Comparison of ENCODE assay signal across 10 cellular contexts in genomic region chr22:43376765-43377485, GRCh38. TPM values are rescaled to one million over a fixed set of nuclear protein-coding genes. Genes with fewer than 3 reads are reported as not detected.
A peak's percentile ranks its signal among the peaks of the same experiment; 100 is the strongest.
DNase-seq lines count a peak whose midpoint lies in the region; ATAC-seq and TF ChIP-seq lines count a peak whose summit lies in the region.
"Had no signal": no experiment of that assay in that cellular context is flagged by ENCODE, and none has a peak within 500 bp of the region (broad histone marks: within the 10 kb centered on the region; RNA-seq: fewer than 3 reads in every experiment).

No MANE protein-coding gene starts in this region.

- H3K27me3 Mint-ChIP-seq in activated naive CD4-positive, alpha-beta T cell treated with anti-CD3 and anti-CD28 coated beads, Interleukin-2, amount 10 ng/mL, durations not matched to agents 7 days and 5 days, result peaks cover 71% of the 10 kb centered on the region
- peaks cover 60% of the 10 kb centered on the region for H3K27me3 Mint-ChIP-seq in T-helper 2 cell treated with Interferon-gamma antibody and Interleukin-4, amounts not matched to agents 5 μg/mL and 100 μg/mL, for 36 hours (ENCODE audit: low read depth)

- TF ChIP-seq CTCF in esophagus muscularis mucosa (IDR thresholded peaks at IDR 0.05), result no peak
- no peak for TF ChIP-seq CTCF in stomach (IDR thresholded peaks at IDR 0.05)

- ATAC-seq in activated naive CD4-positive, alpha-beta T cell treated with anti-CD3 and anti-CD28 coated beads, Interleukin-2, amount 50 U/mL, for 72 hours, result no peak
- ATAC-seq in HG02970 (IDR thresholded peaks at IDR 0.05; ENCODE audit: low FRiP score, unreplicated experiment), result no peak
- ATAC-seq in Right ventricle myocardium inferior, result no peak

- intact Hi-C loops in esophagus muscularis mucosa (cut with DNase I) (no loop called here), stomach (cut with DNase I; ENCODE audit: low total_unique reads) (no loop called here), Right ventricle myocardium inferior (cut with DNase I) (no loop called here)

- no peaks in the 10 kb centered on the region for H3K36me3 ChIP-seq in esophagus muscularis mucosa
- H3K36me3 ChIP-seq in stomach, result no peaks in the 10 kb centered on the region

- peak overlapping the region in 3 of 4 donors; percentile 18 to 58 (median 34) for H3K27ac ChIP-seq in esophagus muscularis mucosa (replicated peaks in 1 of 4)
- H3K27ac ChIP-seq in stomach, result peak overlapping the region; percentile 15 to 47 (median 38)

- peak; percentile 29 for DNase-seq in activated naive CD4-positive, alpha-beta T cell treated with anti-CD3 and anti-CD28 coated beads, Interleukin-2, amount 10 ng/mL, durations not matched to agents 7 days and 5 days
- no peak for DNase-seq in activated naive CD4-positive, alpha-beta T cell treated with anti-CD3 and anti-CD28 coated beads, Interleukin-2, amount 50 U/mL, for 72 hours (ENCODE audit: low spot score in 2 of 2)
- DNase-seq in T-helper 2 cell treated with Interferon-gamma antibody and Interleukin-4, amounts not matched to agents 5 μg/mL and 100 μg/mL, for 36 hours (ENCODE audit: low spot score), result peak; percentile 15
- DNase-seq in esophagus muscularis mucosa (ENCODE audit: extremely low spot score) (no peak), stomach (peak; percentile 50), NCI-H82 (lab: John Stamatoyannopoulos, UW) (no peak), Right ventricle myocardium inferior (ENCODE audit: missing footprints) (no peak)
- DNase-seq: activated B cell treated with CpG ODN at 0.5 μM for 24 hours had no signal

- H3K9me3 ChIP-seq in esophagus muscularis mucosa (peaks cover 0 to 15% (median 0%) of the 10 kb centered on the region in 4 donors), stomach (peaks cover 3 to 9% (median 6%) of the 10 kb centered on the region in 4 donors)

- CTCF ChIA-PET in activated naive CD4-positive, alpha-beta T cell treated with anti-CD3 and anti-CD28 coated beads, Interleukin-2, amount 10 ng/mL, durations not matched to agents 7 days and 5 days (lab: Charles Lee), result interaction anchor here (1.3 to 3.8 kb wide), 3 partner anchors 9 to 103 kb away, joined by 4 to 16 read pairs (median 9); no protein-coding TSS in a partner anchor

- H3K9me3 Mint-ChIP-seq in activated naive CD4-positive, alpha-beta T cell treated with anti-CD3 and anti-CD28 coated beads, Interleukin-2, amount 10 ng/mL, durations not matched to agents 7 days and 5 days, result no peaks in the 10 kb centered on the region
- H3K9me3 Mint-ChIP-seq in activated naive CD4-positive, alpha-beta T cell treated with anti-CD3 and anti-CD28 coated beads, Interleukin-2, amount 50 U/mL, for 72 hours, result peaks cover 6% of the 10 kb centered on the region in 2 donors
- peaks cover 5% of the 10 kb centered on the region for H3K9me3 Mint-ChIP-seq in T-helper 2 cell treated with Interferon-gamma antibody and Interleukin-4, amounts not matched to agents 5 μg/mL and 100 μg/mL, for 36 hours

- TF ChIP-seq EP300 in esophagus muscularis mucosa (IDR thresholded peaks at IDR 0.05) (no peak), stomach (IDR thresholded peaks at IDR 0.05) (no peak)

- TF ChIP-seq POLR2A in esophagus muscularis mucosa (IDR thresholded peaks at IDR 0.05; ENCODE audit: low read depth) (no peak), stomach (IDR thresholded peaks at IDR 0.05) (no peak)

- 49% methylated on average over 15 of the region's 15 CpGs for WGBS in esophagus muscularis mucosa
- WGBS in stomach, 5 donors, result 14 to 41% (median 27%) methylated on average over 15 of the region's 15 CpGs

- no peaks in the 10 kb centered on the region for H3K36me3 Mint-ChIP-seq in activated naive CD4-positive, alpha-beta T cell treated with anti-CD3 and anti-CD28 coated beads, Interleukin-2, amount 10 ng/mL, durations not matched to agents 7 days and 5 days
- H3K36me3 Mint-ChIP-seq in activated naive CD4-positive, alpha-beta T cell treated with anti-CD3 and anti-CD28 coated beads, Interleukin-2, amount 50 U/mL, for 72 hours, result peaks cover 8 to 11% of the 10 kb centered on the region in 2 donors
- H3K36me3 Mint-ChIP-seq in T-helper 2 cell treated with Interferon-gamma antibody and Interleukin-4, amounts not matched to agents 5 μg/mL and 100 μg/mL, for 36 hours (ENCODE audit: low read depth), result no peaks in the 10 kb centered on the region

- H3K4me3 ChIP-seq in esophagus muscularis mucosa (no peak overlapping the region), stomach (no peak overlapping the region)

- peaks cover 26% of the 10 kb centered on the region for H3K4me1 Mint-ChIP-seq in activated naive CD4-positive, alpha-beta T cell treated with anti-CD3 and anti-CD28 coated beads, Interleukin-2, amount 10 ng/mL, durations not matched to agents 7 days and 5 days
- peaks cover 38% of the 10 kb centered on the region for H3K4me1 Mint-ChIP-seq in T-helper 2 cell treated with Interferon-gamma antibody and Interleukin-4, amounts not matched to agents 5 μg/mL and 100 μg/mL, for 36 hours (ENCODE audit: low read depth)
- H3K4me1 Mint-ChIP-seq: activated B cell treated with CpG ODN at 0.5 μM for 24 hours had no signal

- H3K27me3 ChIP-seq in esophagus muscularis mucosa (peaks cover 0 to 19% (median 0%) of the 10 kb centered on the region in 4 donors), stomach (peaks cover 0 to 7% (median 0%) of the 10 kb centered on the region in 3 donors)

- H3K27ac Mint-ChIP-seq in activated naive CD4-positive, alpha-beta T cell treated with anti-CD3 and anti-CD28 coated beads, Interleukin-2, amount 10 ng/mL, durations not matched to agents 7 days and 5 days, result no peak overlapping the region
- H3K27ac Mint-ChIP-seq in activated naive CD4-positive, alpha-beta T cell treated with anti-CD3 and anti-CD28 coated beads, Interleukin-2, amount 50 U/mL, for 72 hours, result no peak overlapping the region
- H3K27ac Mint-ChIP-seq in T-helper 2 cell treated with Interferon-gamma antibody and Interleukin-4, amounts not matched to agents 5 μg/mL and 100 μg/mL, for 36 hours, result no peak overlapping the region
- H3K27ac Mint-ChIP-seq: activated B cell treated with CpG ODN at 0.5 μM for 24 hours had no signal

- no peak overlapping the region for H3K4me3 Mint-ChIP-seq in activated naive CD4-positive, alpha-beta T cell treated with anti-CD3 and anti-CD28 coated beads, Interleukin-2, amount 10 ng/mL, durations not matched to agents 7 days and 5 days
- peak overlapping the region; percentile 1 for H3K4me3 Mint-ChIP-seq in T-helper 2 cell treated with Interferon-gamma antibody and Interleukin-4, amounts not matched to agents 5 μg/mL and 100 μg/mL, for 36 hours
- H3K4me3 Mint-ChIP-seq: activated B cell treated with CpG ODN at 0.5 μM for 24 hours had no signal

- H3K4me1 ChIP-seq in esophagus muscularis mucosa (peaks cover 0 to 26% (median 21%) of the 10 kb centered on the region in 4 donors), stomach (peaks cover 12 to 28% (median 23%) of the 10 kb centered on the region in 4 donors)

RNA-seq across cellular contexts. Expression of gene SCUBE1, which starts 33.8 kb away (rescaled TPM):
- under 1 TPM in 1 of 2 donors, not detected in 1; 0.39 TPM for total RNA-seq in activated naive CD4-positive, alpha-beta T cell treated with anti-CD3 and anti-CD28 coated beads, Interleukin-2, amount 50 U/mL, for 72 hours
- 100 to 1,000 TPM in 1 of 4 donors, 10 to 100 TPM in 3; 33.3 to 109 (median 66.3) TPM for total RNA-seq in esophagus muscularis mucosa
- 1 to 10 TPM; 1.2 to 8.0 (median 2.3) TPM for total RNA-seq in stomach
- polyA plus RNA-seq in stomach, result 1 to 10 TPM in 1 of 3 donors, under 1 TPM in 2; 0.31 to 3.0 (median 0.62) TPM
- 0.89 TPM for total RNA-seq in Right ventricle myocardium inferior
- total RNA-seq: activated B cell treated with CpG ODN at 0.5 μM for 24 hours had no signal
- polyA plus RNA-seq: BJ had no signal

RNA-seq across cellular contexts. Expression of gene MPPED1, which starts 34.9 kb away (rescaled TPM):
- not detected for total RNA-seq in activated naive CD4-positive, alpha-beta T cell treated with anti-CD3 and anti-CD28 coated beads, Interleukin-2, amount 50 U/mL, for 72 hours
- total RNA-seq in esophagus muscularis mucosa (not detected), stomach (1 to 10 TPM in 1 of 5 donors, not detected in 4; 1.5 TPM), Right ventricle myocardium inferior (not detected)
- under 1 TPM; 0.19 to 0.61 (median 0.33) TPM for polyA plus RNA-seq in stomach
- total RNA-seq: activated B cell treated with CpG ODN at 0.5 μM for 24 hours had no signal
- polyA plus RNA-seq: BJ had no signal

Comparison
In these comparisons a context has a peak if more than half of its experiments do, and no peak if none do; other contexts are left out.
1. DNase-seq: peak in activated naive CD4-positive, alpha-beta T cell treated with anti-CD3 and anti-CD28 coated beads, Interleukin-2, amount 10 ng/mL, durations not matched to agents 7 days and 5 days (single experiment), T-helper 2 cell treated with Interferon-gamma antibody and Interleukin-4, amounts not matched to agents 5 μg/mL and 100 μg/mL, for 36 hours (single experiment) and stomach (single experiment); none in activated naive CD4-positive, alpha-beta T cell treated with anti-CD3 and anti-CD28 coated beads, Interleukin-2, amount 50 U/mL, for 72 hours (0 of 2), esophagus muscularis mucosa (single experiment), NCI-H82 (single experiment) and Right ventricle myocardium inferior (single experiment).